ENCODE assay signal across 21 cellular contexts in the genomic region with DNA sequence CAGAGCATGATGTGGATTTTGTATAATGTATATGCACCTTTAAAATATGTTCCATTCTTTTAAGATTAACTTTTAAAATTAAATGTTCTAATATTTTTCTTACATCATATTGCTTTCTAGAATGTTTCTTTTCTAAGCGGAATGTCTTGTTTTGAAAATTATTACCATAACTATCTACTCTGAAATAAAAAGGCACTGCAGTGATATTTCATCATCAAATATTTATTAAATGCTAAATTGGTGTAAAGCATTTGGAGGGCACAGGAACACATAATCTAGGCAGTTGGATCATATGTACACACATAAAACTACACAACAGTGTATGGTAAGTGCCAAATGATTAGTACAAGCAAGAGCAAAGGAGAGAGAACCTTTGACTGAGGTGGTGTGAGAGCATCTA. TPM values are rescaled to one million over a fixed set of nuclear protein-coding genes. Genes with fewer than 3 reads are reported as not detected.
DNase-seq lines count a peak whose midpoint lies in the region; ATAC-seq and TF ChIP-seq lines count a peak whose summit lies in the region.
"Had no signal": no experiment of that assay in that cellular context is flagged by ENCODE, and none has a peak within 500 bp of the region (broad histone marks: within the 10 kb centered on the region; RNA-seq: fewer than 3 reads in every experiment).

No MANE protein-coding gene starts in this region.

- H3K9me3 Mint-ChIP-seq in CD4-positive, alpha-beta T cell: no peaks in the 10 kb centered on the region
- no peaks in the 10 kb centered on the region for H3K9me3 Mint-ChIP-seq in memory B cell
- H3K9me3 Mint-ChIP-seq in stimulated activated naive CD8-positive, alpha-beta T cell treated with anti-CD3 and anti-CD28 coated beads, Interleukin-15, amount 100 ng/mL, for 72 hours: no peaks in the 10 kb centered on the region
- H3K9me3 Mint-ChIP-seq: CD14-positive monocyte; CD4-positive, alpha-beta memory T cell had no signal

- H3K27ac Mint-ChIP-seq in CD4-positive, alpha-beta T cell: peak overlapping the region; percentile 9
- H3K27ac Mint-ChIP-seq in T-helper 17 cell (peak overlapping the region; percentile 90), memory B cell (peak overlapping the region; percentile 21)
- H3K27ac Mint-ChIP-seq in stimulated activated naive CD8-positive, alpha-beta T cell treated with anti-CD3 and anti-CD28 coated beads, Interleukin-15, amount 100 ng/mL, for 72 hours: no peak overlapping the region

- H3K9ac ChIP-seq in HCT116 (ENCODE audit: low read length): no peak overlapping the region
- H3K9ac ChIP-seq: BLaER1 treated with 17β-estradiol and CSF1 and Interleukin-3, amounts not matched to agents 10 nM and 100 nM had no signal

- peaks cover 33% of the 10 kb centered on the region for H3K4me1 Mint-ChIP-seq in CD4-positive, alpha-beta T cell (ENCODE audit: low read depth)
- peaks cover 13% of the 10 kb centered on the region for H3K4me1 Mint-ChIP-seq in T-helper 17 cell
- peaks cover 11% of the 10 kb centered on the region for H3K4me1 Mint-ChIP-seq in memory B cell
- H3K4me1 Mint-ChIP-seq in stimulated activated naive CD8-positive, alpha-beta T cell treated with anti-CD3 and anti-CD28 coated beads, Interleukin-15, amount 100 ng/mL, for 72 hours: peaks cover 11% of the 10 kb centered on the region

- no peaks in the 10 kb centered on the region for H4K20me1 ChIP-seq in HCT116 (ENCODE audit: insufficient read depth)

- no peak overlapping the region for H3K27ac ChIP-seq in CD4-positive, alpha-beta T cell (ENCODE audit: low read depth, low read length)
- H3K27ac ChIP-seq in HCT116 (ENCODE audit: low read depth, low read length): no peak overlapping the region
- H3K27ac ChIP-seq in breast epithelium: no peak overlapping the region
- H3K27ac ChIP-seq in Peyer's patch: no peak overlapping the region
- H3K27ac ChIP-seq: A549; BLaER1 treated with 17β-estradiol and CSF1 and Interleukin-3, amounts not matched to agents 10 nM and 100 nM had no signal

- no peak overlapping the region for H2AFZ ChIP-seq in HCT116 (ENCODE audit: low read depth, low read length, poor library complexity, severe bottlenecking)

- POLR2A ChIA-PET in CD4-positive, alpha-beta T cell (lab: Charles Lee): interaction anchor here (1.2 kb wide), 1 partner anchor 25 kb away, joined by 3 read pairs; no protein-coding TSS in a partner anchor
- POLR2A ChIA-PET in HCT116 (lab: Charles Lee): no interaction called here

- TSS peak; percentile 13 for BruUV-seq in HCT116 (replicated peaks; lab: Mats Ljungman, UMichigan)

- DNase-seq in CD4-positive, alpha-beta T cell: no peak
- DNase-seq in HCT116 (ENCODE audit: low read depth, low spot score): no peak
- no peak for DNase-seq in T-helper 17 cell
- no peak for DNase-seq in memory B cell (ENCODE audit: low spot score in 2 of 2)
- DNase-seq in stimulated activated naive CD8-positive, alpha-beta T cell treated with anti-CD3 and anti-CD28 coated beads, Interleukin-15, amount 100 ng/mL, for 72 hours: no peak
- no peak for DNase-seq in breast epithelium (ENCODE audit: low spot score in 2 of 2)
- DNase-seq in Peyer's patch: no peak
- DNase-seq in NCI-H1694 (lab: John Stamatoyannopoulos, UW): no peak
- DNase-seq: 8988T; ACHN; AML-193; BE2C; Caco-2; CD4-positive, alpha-beta memory T cell; DMS153; DND-41; GOT3 had no signal

- intact Hi-C loops in CD4-positive, alpha-beta T cell (cut with DNase I, micrococcal nuclease): no loop called here
- intact Hi-C loops in HCT116 (cut with micrococcal nuclease) (no loop called here), breast epithelium (cut with DNase I; ENCODE audit: low total_unique reads) (no loop called here)

- no peak for ATAC-seq in CD4-positive, alpha-beta T cell (ENCODE audit: poor library complexity)
- ATAC-seq in HCT116 (no peak), T-helper 17 cell (no peak), memory B cell (ENCODE audit: low read depth) (no peak)
- no peak for ATAC-seq in stimulated activated naive CD8-positive, alpha-beta T cell treated with anti-CD3 and anti-CD28 coated beads, Interleukin-15, amount 100 ng/mL, for 72 hours
- ATAC-seq: A549 had no signal

- H3K4me1 ChIP-seq in HCT116 (ENCODE audit: control insufficient read depth in 1 of 2, insufficient read depth in 2 of 2, low read length in 2 of 2): peaks cover 8 to 9% of the 10 kb centered on the region in 2 experiments
- peaks cover 0 to 3% of the 10 kb centered on the region in 2 donors for H3K4me1 ChIP-seq in breast epithelium
- no peaks in the 10 kb centered on the region for H3K4me1 ChIP-seq in Peyer's patch
- H3K4me1 ChIP-seq: Caco-2, HAP-1 had no signal

- H3K36me3 ChIP-seq in HCT116 (ENCODE audit: control insufficient read depth in 1 of 2, insufficient read depth in 2 of 2, low read length in 2 of 2): no peaks in the 10 kb centered on the region
- no peaks in the 10 kb centered on the region for H3K36me3 ChIP-seq in breast epithelium
- no peaks in the 10 kb centered on the region for H3K36me3 ChIP-seq in Peyer's patch
- H3K36me3 ChIP-seq: BE2C, HAP-1 had no signal

- CTCF ChIA-PET in CD4-positive, alpha-beta T cell (lab: Charles Lee): interaction anchor here (0.7 kb wide), 1 partner anchor 22 kb away, joined by 4 read pairs; no protein-coding TSS in a partner anchor
- CTCF ChIA-PET in HCT116 (lab: Charles Lee): no interaction called here

- H3K36me3 Mint-ChIP-seq in CD4-positive, alpha-beta T cell (ENCODE audit: low read depth): peaks cover 6% of the 10 kb centered on the region
- H3K36me3 Mint-ChIP-seq in T-helper 17 cell (ENCODE audit: low read depth) (peaks cover 9% of the 10 kb centered on the region), memory B cell (peaks cover 1% of the 10 kb centered on the region)

- RAD21 ChIA-PET in HCT116 (lab: Charles Lee; ENCODE audit: low non-redundant PET in 1 of 2, low total read pairs in 2 of 2, uncharacterized antibody in 2 of 2, unreplicated experiment in 2 of 2): no interaction called here

- TF ChIP-seq POLR2A in HCT116 (IDR thresholded peaks at IDR 0.05; ENCODE audit: borderline replicate concordance, extremely low read depth, insufficient read depth, insufficient read length) (no peak), breast epithelium (IDR thresholded peaks at IDR 0.05) (no peak), Peyer's patch (IDR thresholded peaks at IDR 0.05) (no peak)

- no peaks in the 10 kb centered on the region for H3K79me2 ChIP-seq in HCT116 (ENCODE audit: insufficient read depth, low read length)

- H3K27me3 Mint-ChIP-seq in CD4-positive, alpha-beta T cell: no peaks in the 10 kb centered on the region
- H3K27me3 Mint-ChIP-seq in T-helper 17 cell (no peaks in the 10 kb centered on the region), memory B cell (no peaks in the 10 kb centered on the region)
- no peaks in the 10 kb centered on the region for H3K27me3 Mint-ChIP-seq in stimulated activated naive CD8-positive, alpha-beta T cell treated with anti-CD3 and anti-CD28 coated beads, Interleukin-15, amount 100 ng/mL, for 72 hours
- H3K27me3 Mint-ChIP-seq: CD4-positive, alpha-beta memory T cell had no signal

- TF ChIP-seq CTCF in CD4-positive, alpha-beta T cell (IDR thresholded peaks at IDR 0.05): no peak
- no peak for TF ChIP-seq CTCF in HCT116 (IDR thresholded peaks at IDR 0.05 in 2 of 3, conservative IDR thresholded peaks at IDR 0.05 in 1 of 3; ENCODE audit: borderline replicate concordance in 1 of 3, insufficient read depth in 1 of 3, low read depth in 2 of 3, low read length in 2 of 3)
- TF ChIP-seq CTCF in breast epithelium (IDR thresholded peaks at IDR 0.05): no peak
- TF ChIP-seq CTCF in Peyer's patch (IDR thresholded peaks at IDR 0.05): no peak

- no peaks in the 10 kb centered on the region for H3K9me3 ChIP-seq in CD4-positive, alpha-beta T cell (ENCODE audit: control insufficient read depth, low read length)
- H3K9me3 ChIP-seq in HCT116 (ENCODE audit: control insufficient read depth in 1 of 2, insufficient read depth in 1 of 2, low read depth in 1 of 2, low read length in 2 of 2): no peaks in the 10 kb centered on the region
- no peaks in the 10 kb centered on the region for H3K9me3 ChIP-seq in T-helper 17 cell (ENCODE audit: control insufficient read depth, low read length, poor library complexity, severe bottlenecking)
- no peaks in the 10 kb centered on the region for H3K9me3 ChIP-seq in breast epithelium
- no peaks in the 10 kb centered on the region for H3K9me3 ChIP-seq in Peyer's patch
- H3K9me3 ChIP-seq: A549; BE2C; BLaER1 treated with 17β-estradiol and CSF1 and Interleukin-3, amounts not matched to agents 10 nM and 100 nM; Caco-2; HAP-1 had no signal

- no peak overlapping the region for H3K4me3 Mint-ChIP-seq in CD4-positive, alpha-beta T cell
- no peak overlapping the region for H3K4me3 Mint-ChIP-seq in T-helper 17 cell
- H3K4me3 Mint-ChIP-seq in memory B cell: no peak overlapping the region
- H3K4me3 Mint-ChIP-seq in stimulated activated naive CD8-positive, alpha-beta T cell treated with anti-CD3 and anti-CD28 coated beads, Interleukin-15, amount 100 ng/mL, for 72 hours: no peak overlapping the region
- H3K4me3 Mint-ChIP-seq: CD14-positive monocyte; CD4-positive, alpha-beta memory T cell had no signal

- no peaks in the 10 kb centered on the region for H3K27me3 ChIP-seq in CD4-positive, alpha-beta T cell (ENCODE audit: control insufficient read depth, insufficient read depth, low read length)
- no peaks in the 10 kb centered on the region for H3K27me3 ChIP-seq in HCT116 (ENCODE audit: insufficient read depth, low read length)
- H3K27me3 ChIP-seq in breast epithelium: no peaks in the 10 kb centered on the region
- H3K27me3 ChIP-seq in Peyer's patch: no peaks in the 10 kb centered on the region
- H3K27me3 ChIP-seq: BE2C; BLaER1 treated with 17β-estradiol and CSF1 and Interleukin-3, amounts not matched to agents 10 nM and 100 nM had no signal

- no peak for TF ChIP-seq RAD21 in HCT116 (IDR thresholded peaks at IDR 0.05; ENCODE audit: low read depth)

- H3K4me3 ChIP-seq in HCT116 (replicated peaks in 1 of 2; ENCODE audit: low read depth in 1 of 2, low read length in 2 of 2) (no peak overlapping the region), breast epithelium (no peak overlapping the region), Peyer's patch (no peak overlapping the region)
- H3K4me3 ChIP-seq: A549; BLaER1 treated with 17β-estradiol and CSF1 and Interleukin-3, amounts not matched to agents 10 nM and 100 nM; HAP-1 had no signal

- no peak overlapping the region for H3K4me2 ChIP-seq in HCT116 (ENCODE audit: low read length)
- H3K4me2 ChIP-seq: A549; BLaER1 treated with 17β-estradiol and CSF1 and Interleukin-3, amounts not matched to agents 10 nM and 100 nM had no signal

- no peaks in the 10 kb centered on the region for H3K9me2 ChIP-seq in HCT116 (ENCODE audit: insufficient read depth)

TF ChIP-seq in HCT116, 20 proteins besides CTCF, POLR2A, EP300 and RAD21 (continues in another document):
- no peak for TF ChIP-seq CEBPB (IDR thresholded peaks at IDR 0.05; ENCODE audit: low read depth)

RNA-seq across cellular contexts. Expression of gene BICRAL, which starts 13.8 kb away (rescaled TPM):
- 10 to 100 TPM; 15.0 to 15.8 TPM for total RNA-seq in CD4-positive, alpha-beta T cell
- total RNA-seq in HCT116 (2021; ENCODE audit: unreplicated experiment) (14.9 TPM), T-helper 17 cell (10 to 100 TPM; 31.9 to 34.1 TPM), breast epithelium (10 to 100 TPM; 16.7 to 25.2 (median 16.8) TPM), Peyer's patch (10 to 100 TPM; 15.3 to 20.1 (median 17.1) TPM)
- polyA plus RNA-seq in HCT116 (2012): 5.3 and 6.9 TPM in 2 replicates

RNA-seq across cellular contexts. Expression of gene TBCC, which starts 49.7 kb away (rescaled TPM):
- 10 to 100 TPM; 67.3 to 68.3 TPM for total RNA-seq in CD4-positive, alpha-beta T cell
- total RNA-seq in HCT116 (2021; ENCODE audit: unreplicated experiment): 17.1 TPM
- polyA plus RNA-seq in HCT116 (2012): 15.7 and 17.7 TPM in 2 replicates
- 10 to 100 TPM; 71.5 to 73.2 TPM for total RNA-seq in T-helper 17 cell
- 10 to 100 TPM; 21.3 to 27.7 (median 26.3) TPM for total RNA-seq in breast epithelium
- total RNA-seq in Peyer's patch: 10 to 100 TPM; 23.1 to 36.4 (median 30.7) TPM

Comparison
In these comparisons a context has a peak if more than half of its experiments do, and no peak if none do; other contexts are left out.
1. H3K27ac Mint-ChIP-seq: peak in CD4-positive, alpha-beta T cell (single experiment), T-helper 17 cell (single experiment) and memory B cell (single experiment); none in stimulated activated naive CD8-positive, alpha-beta T cell treated with anti-CD3 and anti-CD28 coated beads, Interleukin-15, amount 100 ng/mL, for 72 hours (0 of 2).